ENCODE assay signal across 15 cellular contexts in genomic region chr4:118716304-118716703, GRCh38. TPM values are rescaled to one million over a fixed set of nuclear protein-coding genes. Genes with fewer than 3 reads are reported as not detected.
A peak's percentile ranks its signal among the peaks of the same experiment; 100 is the strongest.
DNase-seq lines count a peak whose midpoint lies in the region; TF ChIP-seq lines count a peak whose summit lies in the region.
"Had no signal": no experiment of that assay in that cellular context is flagged by ENCODE, and none has a peak within 500 bp of the region (broad histone marks: within the 10 kb centered on the region; RNA-seq: fewer than 3 reads in every experiment).

No MANE protein-coding gene starts in this region.

- H3K36me3 Mint-ChIP-seq in HFFc6 (ENCODE audit: low read depth) (peaks cover 36% of the 10 kb centered on the region), progenitor cell of endocrine pancreas (ENCODE audit: insufficient read depth) (peaks cover 8% of the 10 kb centered on the region)

- peaks cover 17% of the 10 kb centered on the region for H3K27me3 Mint-ChIP-seq in HFFc6 (ENCODE audit: insufficient read depth)
- no peaks in the 10 kb centered on the region for H3K27me3 Mint-ChIP-seq in progenitor cell of endocrine pancreas

- TF ChIP-seq CTCF in HFFc6 (IDR thresholded peaks at IDR 0.05) (no peak), progenitor cell of endocrine pancreas (IDR thresholded peaks at IDR 0.05; ENCODE audit: unreplicated experiment) (no peak)

- H3K4me1 Mint-ChIP-seq in HFFc6 (ENCODE audit: low read depth) (peaks cover 22% of the 10 kb centered on the region), progenitor cell of endocrine pancreas (ENCODE audit: low read depth) (peaks cover 4% of the 10 kb centered on the region)

- no peaks in the 10 kb centered on the region for H3K9me3 Mint-ChIP-seq in HFFc6
- H3K9me3 Mint-ChIP-seq in progenitor cell of endocrine pancreas (ENCODE audit: low read depth), result no peaks in the 10 kb centered on the region
- H3K9me3 Mint-ChIP-seq: CD8-positive, alpha-beta T cell had no signal

- H3K27ac Mint-ChIP-seq in HFFc6, result peak overlapping the region; percentile 17
- peak overlapping the region; percentile 84 for H3K27ac Mint-ChIP-seq in progenitor cell of endocrine pancreas

- DNase-seq in NCI-H2107 treated with DMSO at 0.1 percent for 48 hours (lab: John Stamatoyannopoulos, UW; ENCODE audit: unreplicated experiment), result peak; percentile 7
- no peak for DNase-seq in NCI-H2107 (lab: John Stamatoyannopoulos, UW)
- no peak for DNase-seq in HFFc6
- peak; percentile 16 for DNase-seq in iPS-NIHi7 (ENCODE audit: extremely low spot score)
- DNase-seq in progenitor cell of endocrine pancreas (ENCODE audit: low spot score, unreplicated experiment), result no peak
- no peak for DNase-seq in NCI-H2196 treated with DMSO at 0.1 percent for 48 hours (lab: John Stamatoyannopoulos, UW; ENCODE audit: unreplicated experiment)
- DNase-seq in NCI-H1694 treated with DMSO at 0.1 percent for 48 hours (lab: John Stamatoyannopoulos, UW), result no peak
- no peak for DNase-seq in activated T-cell treated with anti-CD3 and anti-CD28 coated beads for 4 hours
- DNase-seq: CD8-positive, alpha-beta T cell; GDM1; IMR-90; Karpas-422; MM.1S; NCI-H2081; PC-9 had no signal

- H3K4me3 Mint-ChIP-seq in HFFc6, result no peak overlapping the region
- no peak overlapping the region for H3K4me3 Mint-ChIP-seq in progenitor cell of endocrine pancreas (ENCODE audit: low read depth)
- H3K4me3 Mint-ChIP-seq: CD8-positive, alpha-beta T cell had no signal

RNA-seq across cellular contexts. Expression of gene METTL14, which starts 31.1 kb away (rescaled TPM):
- total RNA-seq in HFFc6 (2021; fragmentation: NEBNext Ultra II Directional; extraction: Animal tissue kit (Norgen Biotek cat#: 25700)), result 10 to 100 TPM; 35.2 to 44.9 (median 39.5) TPM
- 56.7 and 56.8 TPM in 2 replicates for total RNA-seq in progenitor cell of endocrine pancreas

Comparison
In these comparisons a context has a peak if more than half of its experiments do, and no peak if none do; other contexts are left out.
1. DNase-seq: peak in NCI-H2107 treated with DMSO at 0.1 percent for 48 hours (single experiment) and iPS-NIHi7 (single experiment); none in NCI-H2107 (single experiment), HFFc6 (single experiment), progenitor cell of endocrine pancreas (single experiment), NCI-H2196 treated with DMSO at 0.1 percent for 48 hours (single experiment), NCI-H1694 treated with DMSO at 0.1 percent for 48 hours (single experiment) and activated T-cell treated with anti-CD3 and anti-CD28 coated beads for 4 hours (single experiment).